In genomic region chr18:24373331-24373730, GRCh38 we compare ENCODE assay signal across 25 cellular contexts.
"Had no signal": no experiment of that assay in that cellular context is flagged by ENCODE, and none has a peak within 500 bp of the region (broad histone marks: within the 10 kb centered on the region; RNA-seq: fewer than 3 reads in every experiment).

No MANE protein-coding gene starts in this region.

- H3K27me3 ChIP-seq: Peyer's patch, SJSA1 had no signal

- DNase-seq: activated CD4-positive, alpha-beta T cell treated with anti-CD3 and anti-CD28 coated beads for 1 hour; activated CD4-positive, alpha-beta T cell treated with anti-CD3 and anti-CD28 coated beads, Interleukin-2, amount 10 ng/mL, durations not matched to agents 24 days and 14 days; activated CD4-positive, alpha-beta T cell treated with anti-CD3 and anti-CD28 coated beads, Interleukin-2, amount 50 U/mL, for 48 hours; activated CD8-positive, alpha-beta memory T cell treated with anti-CD3 and anti-CD28 coated beads, Interleukin-2, amount 10 ng/mL, durations not matched to agents 7 days and 5 days; activated effector memory CD4-positive, alpha-beta T cell treated with anti-CD3 and anti-CD28 coated beads, Interleukin-2, amount 50 U/mL, for 16 hours; activated naive CD4-positive, alpha-beta T cell treated with Interleukin-2 at 50 U/mL for 16 hours; activated T-cell treated with anti-CD3 and anti-CD28 coated beads, Interleukin-2, amount 50 U/mL, for 24 hours; caudate nucleus; Karpas-422; MM.1S; NCI-H1105; NCI-H1436; NCI-H1694 treated with DMSO at 0.1 percent for 48 hours; NCI-H2029 treated with DMSO at 0.1 percent for 48 hours; NCI-H510A treated with DMSO at 0.1 percent for 48 hours; NCI-H69; NK-92 treated with Interleukin-12 subunit alpha and Interleukin-12 subunit beta, amount 100 ng/mL, for 24 hours; OCI-M1; Peyer's patch; SHP77 had no signal

- H3K4me1 ChIP-seq: Peyer's patch, SJSA1 had no signal

- H3K9me3 ChIP-seq: Peyer's patch, SJSA1 had no signal

- H3K27me3 Mint-ChIP-seq: activated CD8-positive, alpha-beta memory T cell treated with anti-CD3 and anti-CD28 coated beads, Interleukin-2, amount 10 ng/mL, durations not matched to agents 7 days and 5 days; activated naive CD8-positive, alpha-beta T cell; activated T-cell treated with anti-CD3 and anti-CD28 coated beads, Interleukin-2, amount 50 U/mL, for 24 hours had no signal

- H3K9me3 Mint-ChIP-seq: activated T-cell treated with anti-CD3 and anti-CD28 coated beads, Interleukin-2, amount 50 U/mL, for 24 hours; activated T-helper 1 cell treated with anti-CD3 and anti-CD28 coated beads, Interleukin-12 subunit alpha, Interleukin-12 subunit beta, Interleukin-2, Interleukin-4 antibody, amounts not matched to agents 30 ng/mL and 10 ng/mL and 1 ng/mL, durations not matched to agents 14 hours and 24 hours and 36 hours; T-helper 1 cell treated with Interleukin-12 subunit alpha and Interleukin-12 subunit beta and Interleukin-4 antibody, amounts not matched to agents 30 μg/mL and 1 μg/mL, for 36 hours had no signal

- H3K4me3 Mint-ChIP-seq: activated CD4-positive, alpha-beta T cell treated with anti-CD3 and anti-CD28 coated beads, Interleukin-2, amount 10 ng/mL, durations not matched to agents 24 days and 14 days; activated CD8-positive, alpha-beta memory T cell treated with anti-CD3 and anti-CD28 coated beads, Interleukin-2, amount 10 ng/mL, durations not matched to agents 7 days and 5 days; activated naive CD8-positive, alpha-beta T cell; activated T-cell treated with anti-CD3 and anti-CD28 coated beads, Interleukin-2, amount 50 U/mL, for 24 hours; activated T-helper 1 cell treated with anti-CD3 and anti-CD28 coated beads, Interleukin-12 subunit alpha, Interleukin-12 subunit beta, Interleukin-2, Interleukin-4 antibody, amounts not matched to agents 30 ng/mL and 10 ng/mL and 1 ng/mL, durations not matched to agents 14 hours and 24 hours and 36 hours; T-helper 1 cell treated with Interleukin-12 subunit alpha and Interleukin-12 subunit beta and Interleukin-4 antibody, amounts not matched to agents 30 μg/mL and 1 μg/mL, for 36 hours had no signal

- H3K4me3 ChIP-seq: Peyer's patch, SJSA1 had no signal

- H3K27ac Mint-ChIP-seq: activated CD4-positive, alpha-beta T cell treated with anti-CD3 and anti-CD28 coated beads, Interleukin-2, amount 10 ng/mL, durations not matched to agents 24 days and 14 days; activated CD8-positive, alpha-beta memory T cell treated with anti-CD3 and anti-CD28 coated beads, Interleukin-2, amount 10 ng/mL, durations not matched to agents 7 days and 5 days; activated naive CD8-positive, alpha-beta T cell; activated T-cell treated with anti-CD3 and anti-CD28 coated beads, Interleukin-2, amount 50 U/mL, for 24 hours; activated T-helper 1 cell treated with anti-CD3 and anti-CD28 coated beads, Interleukin-12 subunit alpha, Interleukin-12 subunit beta, Interleukin-2, Interleukin-4 antibody, amounts not matched to agents 30 ng/mL and 10 ng/mL and 1 ng/mL, durations not matched to agents 14 hours and 24 hours and 36 hours; T-helper 1 cell treated with Interleukin-12 subunit alpha and Interleukin-12 subunit beta and Interleukin-4 antibody, amounts not matched to agents 30 μg/mL and 1 μg/mL, for 36 hours had no signal

- H3K36me3 Mint-ChIP-seq: activated CD8-positive, alpha-beta memory T cell treated with anti-CD3 and anti-CD28 coated beads, Interleukin-2, amount 10 ng/mL, durations not matched to agents 7 days and 5 days had no signal

- H3K27ac ChIP-seq: Peyer's patch, RWPE1, SJSA1 had no signal

- ATAC-seq: activated CD8-positive, alpha-beta memory T cell treated with anti-CD3 and anti-CD28 coated beads, Interleukin-2, amount 10 ng/mL, durations not matched to agents 7 days and 5 days had no signal
